In genomic region chr4:154361450-154361849, GRCh38 we compare ENCODE assay signal across 20 cellular contexts.
DNase-seq lines count a peak whose midpoint lies in the region; ATAC-seq and TF ChIP-seq lines count a peak whose summit lies in the region.
"Had no signal": no experiment of that assay in that cellular context is flagged by ENCODE, and none has a peak within 500 bp of the region (broad histone marks: within the 10 kb centered on the region; RNA-seq: fewer than 3 reads in every experiment).

No MANE protein-coding gene starts in this region.

- H3K9me3 Mint-ChIP-seq in immature natural killer cell = no peaks in the 10 kb centered on the region
- H3K9me3 Mint-ChIP-seq: nephron had no signal

- H3K9me3 ChIP-seq in BLaER1 (peaks cover 6% of the 10 kb centered on the region; the same call in 1 of the 2 replicates), left ventricle myocardium inferior (replicated peaks) (no peaks in the 10 kb centered on the region)
- H3K9me3 ChIP-seq: heart left ventricle, right atrium auricular region had no signal

- no peak for TF ChIP-seq CTCF in left ventricle myocardium inferior (IDR thresholded peaks at IDR 0.05; ENCODE audit: borderline replicate concordance)

- ATAC-seq in GM19328 (IDR thresholded peaks at IDR 0.05; ENCODE audit: unreplicated experiment) (peak; percentile 58), HG02852 (IDR thresholded peaks at IDR 0.05; ENCODE audit: unreplicated experiment) (peak; percentile 82)
- ATAC-seq: heart left ventricle; left lobe of liver; stimulated activated effector memory CD8-positive, alpha-beta T cell treated with anti-CD3 and anti-CD28 coated beads, Interleukin-12 subunit alpha, Interleukin-12 subunit beta, amount 100 ng/mL, for 72 hours had no signal

- H3K27me3 ChIP-seq in BLaER1 = no peaks in the 10 kb centered on the region
- peaks cover 6% of the 10 kb centered on the region for H3K27me3 ChIP-seq in left ventricle myocardium inferior (ENCODE audit: low read depth)
- H3K27me3 ChIP-seq: cardiac muscle cell, heart left ventricle, right atrium auricular region had no signal

- H3K27ac Mint-ChIP-seq in immature natural killer cell = no peak overlapping the region
- H3K27ac Mint-ChIP-seq: nephron; stimulated activated effector memory CD8-positive, alpha-beta T cell treated with anti-CD3 and anti-CD28 coated beads, Interleukin-12 subunit alpha, Interleukin-12 subunit beta, amount 100 ng/mL, for 72 hours had no signal

- no peaks in the 10 kb centered on the region for H4K20me1 ChIP-seq in BLaER1

- H3K36me3 Mint-ChIP-seq in immature natural killer cell = no peaks in the 10 kb centered on the region
- H3K36me3 Mint-ChIP-seq: stimulated activated effector memory CD8-positive, alpha-beta T cell treated with anti-CD3 and anti-CD28 coated beads, Interleukin-12 subunit alpha, Interleukin-12 subunit beta, amount 100 ng/mL, for 72 hours had no signal

- peaks cover 0 to 2% (median 0%) of the 10 kb centered on the region in 3 donors for H3K27me3 Mint-ChIP-seq in immature natural killer cell (ENCODE audit: low read depth in 3 of 3)

- H3K4me3 ChIP-seq in BLaER1 = peak overlapping the region; percentile 54
- no peak overlapping the region for H3K4me3 ChIP-seq in left ventricle myocardium inferior
- H3K4me3 ChIP-seq: cardiac muscle cell, heart left ventricle, right atrium auricular region had no signal

- peak; percentile 49 for DNase-seq in NAMALWA (ENCODE audit: low spot score)
- no peak for DNase-seq in immature natural killer cell
- no peak for DNase-seq in left ventricle myocardium inferior
- DNase-seq in HK-2 (ENCODE audit: unreplicated experiment) = no peak
- no peak for DNase-seq in HT-29 (ENCODE audit: low spot score)
- DNase-seq: activated naive CD4-positive, alpha-beta T cell; DMS153; heart left ventricle; KBM-7; NCI-H1436; NCI-H524 treated with DMSO at 0.1 percent for 48 hours; stimulated activated CD4-positive, alpha-beta T cell treated with anti-CD3 and anti-CD28 coated beads, Interleukin-4, amount 100 ng/mL, for 1 hour had no signal

- peak overlapping the region; percentile 83 for H3K4me2 ChIP-seq in BLaER1

- peaks cover 2 to 8% of the 10 kb centered on the region in 2 donors for H3K4me1 Mint-ChIP-seq in immature natural killer cell
- H3K4me1 Mint-ChIP-seq: stimulated activated effector memory CD8-positive, alpha-beta T cell treated with anti-CD3 and anti-CD28 coated beads, Interleukin-12 subunit alpha, Interleukin-12 subunit beta, amount 100 ng/mL, for 72 hours had no signal

- no peak overlapping the region for H3K4me3 Mint-ChIP-seq in immature natural killer cell
- H3K4me3 Mint-ChIP-seq: nephron; stimulated activated effector memory CD8-positive, alpha-beta T cell treated with anti-CD3 and anti-CD28 coated beads, Interleukin-12 subunit alpha, Interleukin-12 subunit beta, amount 100 ng/mL, for 72 hours had no signal

- H3K36me3 ChIP-seq in BLaER1 (peaks cover 4% of the 10 kb centered on the region; the same call in 1 of the 2 replicates), left ventricle myocardium inferior (no peaks in the 10 kb centered on the region)
- H3K36me3 ChIP-seq: cardiac muscle cell, heart left ventricle, right atrium auricular region had no signal

- intact Hi-C loops in left ventricle myocardium inferior (cut with micrococcal nuclease) = no loop called here

- H3K4me1 ChIP-seq in BLaER1 (peaks cover 90% of the 10 kb centered on the region), left ventricle myocardium inferior (no peaks in the 10 kb centered on the region)
- H3K4me1 ChIP-seq: right atrium auricular region had no signal

- H3K9ac ChIP-seq in BLaER1 = peak overlapping the region; percentile 72

- H3K27ac ChIP-seq in BLaER1 (peak overlapping the region; percentile 93), left ventricle myocardium inferior (replicated peaks) (no peak overlapping the region)
- H3K27ac ChIP-seq: cardiac muscle cell, heart left ventricle, right atrium auricular region had no signal
